Comparison of ENCODE assay signal across 22 cellular contexts in the genomic region with DNA sequence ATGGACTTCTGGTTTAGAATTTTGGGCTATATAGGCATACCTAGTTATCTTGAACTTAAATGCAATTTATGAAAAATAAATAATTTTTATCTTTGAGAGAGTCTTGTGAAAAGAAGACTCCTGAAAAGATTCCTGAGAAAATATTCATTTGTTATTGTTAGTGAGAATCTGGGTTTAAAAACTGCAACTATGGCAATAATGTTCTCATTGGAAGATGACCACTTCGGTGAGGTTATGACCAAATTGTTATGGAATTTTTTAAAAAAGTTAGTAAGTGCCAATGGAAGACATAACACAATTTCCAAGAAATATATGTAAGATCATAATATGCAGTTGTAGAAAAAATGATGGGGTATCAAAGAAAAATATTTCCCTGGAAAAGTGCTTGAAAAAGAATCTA. TPM values are rescaled to one million over a fixed set of nuclear protein-coding genes. Genes with fewer than 3 reads are reported as not detected.
"Had no signal": no experiment of that assay in that cellular context is flagged by ENCODE, and none has a peak within 500 bp of the region (broad histone marks: within the 10 kb centered on the region; RNA-seq: fewer than 3 reads in every experiment).

No MANE protein-coding gene starts in this region.

- H3K27me3 ChIP-seq: colonic mucosa, heart left ventricle, sigmoid colon had no signal

- H3K27me3 Mint-ChIP-seq: naive thymus-derived CD4-positive, alpha-beta T cell; stimulated activated naive B cell treated with anti-CD40 and anti-IgM and Interleukin-4, amounts not matched to agents 10 μg/mL and 1 μg/mL and 100 μg/mL, for 72 hours; stimulated activated naive CD8-positive, alpha-beta T cell treated with anti-CD3 and anti-CD28 coated beads, Interleukin-15, amount 100 ng/mL, for 72 hours had no signal

- H3K4me3 Mint-ChIP-seq: naive thymus-derived CD4-positive, alpha-beta T cell; nephron progenitor cell; stimulated activated naive B cell treated with anti-CD40 and anti-IgM and Interleukin-4, amounts not matched to agents 10 μg/mL and 1 μg/mL and 100 μg/mL, for 72 hours; stimulated activated naive CD8-positive, alpha-beta T cell treated with anti-CD3 and anti-CD28 coated beads, Interleukin-15, amount 100 ng/mL, for 72 hours had no signal

- H3K4me3 ChIP-seq: colonic mucosa, heart left ventricle, psoas muscle, sigmoid colon, skin epidermis, thoracic aorta had no signal

- H3K4me1 ChIP-seq: colonic mucosa, heart left ventricle, psoas muscle, sigmoid colon had no signal

- DNase-seq: colonic mucosa; dermis blood vessel endothelial cell; foreskin melanocyte; heart left ventricle; hippocampal formation; islet precursor cell; mammary epithelial cell; naive thymus-derived CD4-positive, alpha-beta T cell; nephron progenitor cell; psoas muscle; sigmoid colon; stimulated activated CD4-positive, alpha-beta T cell treated with anti-CD3 and anti-CD28 coated beads, Interleukin-2, amount 100 ng/mL, for 24 hours; stimulated activated CD4-positive, alpha-beta T cell treated with anti-CD3 and anti-CD28 coated beads, Interleukin-4, amount 100 ng/mL, for 4 hours; stimulated activated naive B cell treated with anti-CD40 and anti-IgM and Interleukin-4, amounts not matched to agents 10 μg/mL and 1 μg/mL and 100 μg/mL, for 72 hours; stimulated activated naive CD8-positive, alpha-beta T cell treated with anti-CD3 and anti-CD28 coated beads, Interleukin-15, amount 100 ng/mL, for 72 hours; substantia nigra; trophoblast cell had no signal

- H3K9me3 ChIP-seq: colonic mucosa, heart left ventricle, psoas muscle, sigmoid colon, thoracic aorta had no signal

- H3K9me3 Mint-ChIP-seq: nephron progenitor cell; stimulated activated naive B cell treated with anti-CD40 and anti-IgM and Interleukin-4, amounts not matched to agents 10 μg/mL and 1 μg/mL and 100 μg/mL, for 72 hours; stimulated activated naive CD8-positive, alpha-beta T cell treated with anti-CD3 and anti-CD28 coated beads, Interleukin-15, amount 100 ng/mL, for 72 hours had no signal

- H3K36me3 Mint-ChIP-seq: naive thymus-derived CD4-positive, alpha-beta T cell; stimulated activated naive B cell treated with anti-CD40 and anti-IgM and Interleukin-4, amounts not matched to agents 10 μg/mL and 1 μg/mL and 100 μg/mL, for 72 hours had no signal

- H3K36me3 ChIP-seq: colonic mucosa, heart left ventricle, sigmoid colon, thoracic aorta had no signal

- H3K27ac ChIP-seq: colonic mucosa, heart left ventricle, psoas muscle, sigmoid colon, skin epidermis, thoracic aorta had no signal

- H3K27ac Mint-ChIP-seq: naive thymus-derived CD4-positive, alpha-beta T cell; nephron progenitor cell; stimulated activated naive B cell treated with anti-CD40 and anti-IgM and Interleukin-4, amounts not matched to agents 10 μg/mL and 1 μg/mL and 100 μg/mL, for 72 hours; stimulated activated naive CD8-positive, alpha-beta T cell treated with anti-CD3 and anti-CD28 coated beads, Interleukin-15, amount 100 ng/mL, for 72 hours had no signal

- ATAC-seq: heart left ventricle; left lobe of liver; naive thymus-derived CD4-positive, alpha-beta T cell; psoas muscle; stimulated activated naive B cell treated with anti-CD40 and anti-IgM and Interleukin-4, amounts not matched to agents 10 μg/mL and 1 μg/mL and 100 μg/mL, for 72 hours; stimulated activated naive CD8-positive, alpha-beta T cell treated with anti-CD3 and anti-CD28 coated beads, Interleukin-15, amount 100 ng/mL, for 72 hours had no signal

- H3K4me1 Mint-ChIP-seq: naive thymus-derived CD4-positive, alpha-beta T cell; stimulated activated naive B cell treated with anti-CD40 and anti-IgM and Interleukin-4, amounts not matched to agents 10 μg/mL and 1 μg/mL and 100 μg/mL, for 72 hours; stimulated activated naive CD8-positive, alpha-beta T cell treated with anti-CD3 and anti-CD28 coated beads, Interleukin-15, amount 100 ng/mL, for 72 hours had no signal

RNA-seq across cellular contexts. Expression of a gene that starts 46.3 kb away (rescaled TPM):
- total RNA-seq: mesenteric fat pad, mononuclear cell had no signal
- polyA plus RNA-seq: naive thymus-derived CD4-positive, alpha-beta T cell had no signal
